Comparison of ENCODE assay signal across 13 cellular contexts in genomic region chrX:9897761-9898161, GRCh38.
DNase-seq lines count a peak whose midpoint lies in the region; FAIRE-seq lines count a peak whose summit lies in the region.
"Had no signal": no experiment of that assay in that cellular context is flagged by ENCODE, and none has a peak within 500 bp of the region (broad histone marks: within the 10 kb centered on the region; RNA-seq: fewer than 3 reads in every experiment).

No MANE protein-coding gene starts in this region.

- H3K18ac ChIP-seq in trophoblast cell (ENCODE audit: low read length) = no peak overlapping the region

- H3K27me3 ChIP-seq in trophoblast cell (ENCODE audit: insufficient read depth, low read length) (no peaks in the 10 kb centered on the region), small intestine (ENCODE audit: control insufficient read depth in 2 of 2, insufficient read depth in 2 of 2, low read length in 2 of 2) (no peaks in the 10 kb centered on the region)
- no peaks in the 10 kb centered on the region for H3K27me3 ChIP-seq in effector memory CD4-positive, alpha-beta T cell (replicated peaks; ENCODE audit: control insufficient read depth, insufficient read depth, low read length, poor library complexity, severe bottlenecking)

- no peak overlapping the region for H2BK120ac ChIP-seq in trophoblast cell (ENCODE audit: insufficient read depth, low read length, poor library complexity)

- in situ Hi-C loops in SK-MEL-5 (cut with HindIII; ENCODE audit: low pct_unique_long_range_greater_than_20kb, low sequenced_read_pairs) = no loop called here

- H3K27ac ChIP-seq in trophoblast cell (ENCODE audit: low read depth, low read length) = no peak overlapping the region
- no peak overlapping the region for H3K27ac ChIP-seq in effector memory CD4-positive, alpha-beta T cell (ENCODE audit: insufficient read depth, low read length, poor library complexity, severe bottlenecking)
- H3K27ac ChIP-seq in small intestine (ENCODE audit: low read depth in 1 of 2, low read length in 1 of 2) = peak overlapping the region in 1 of 2 donors; percentile 24
- H3K27ac ChIP-seq: prostate gland had no signal

- no peak overlapping the region for H4K8ac ChIP-seq in trophoblast cell (ENCODE audit: low read depth, low read length)

- H2AFZ ChIP-seq in trophoblast cell (ENCODE audit: insufficient read depth, low read length, poor library complexity) = no peak overlapping the region

- H2BK5ac ChIP-seq in trophoblast cell (ENCODE audit: low read depth, low read length, poor library complexity) = no peak overlapping the region

- H4K91ac ChIP-seq in trophoblast cell (ENCODE audit: low read depth, low read length) = peak overlapping the region; percentile 22

- H4K12ac ChIP-seq in trophoblast cell (ENCODE audit: low read depth, low read length) = no peak overlapping the region

- no peak overlapping the region for H3K14ac ChIP-seq in trophoblast cell (ENCODE audit: low read length)

- no CpG with 5 or more reads among the region's 6 CpGs for WGBS in trophoblast cell (ENCODE audit: extremely low coverage, insufficient coverage, insufficient read length)
- WGBS in small intestine, 3 donors = 68 to 91% (median 74%) methylated on average over 6 of the region's 6 CpGs

- H3K4me3 ChIP-seq in trophoblast cell (ENCODE audit: low read depth, low read length) = no peak overlapping the region
- no peak overlapping the region for H3K4me3 ChIP-seq in effector memory CD4-positive, alpha-beta T cell (ENCODE audit: insufficient read depth, low read depth, low read length, poor library complexity, severe bottlenecking)
- H3K4me3 ChIP-seq in small intestine (ENCODE audit: low read depth in 1 of 2, low read length in 2 of 2) = no peak overlapping the region
- H3K4me3 ChIP-seq: prostate gland had no signal

- no peaks in the 10 kb centered on the region for H3K79me1 ChIP-seq in trophoblast cell (ENCODE audit: low read length)

- DNase-seq in EL = peak; percentile 90
- peak; percentile 75 for DNase-seq in SK-MEL-5 (ENCODE audit: low read depth, low spot score)
- DNase-seq in fibroblast of gingiva (ENCODE audit: low read depth) = peak; percentile 90
- DNase-seq in trophoblast cell = peak in 1 of 2 donors; percentile 25
- no peak for DNase-seq in GM19240 (ENCODE audit: insufficient read length, low spot score)
- DNase-seq in effector memory CD4-positive, alpha-beta T cell = no peak
- no peak for DNase-seq in small intestine
- no peak for DNase-seq in GF-D8 (lab: John Stamatoyannopoulos, UW)
- DNase-seq: CD4-positive, CD25-positive, alpha-beta regulatory T cell; NCI-H446 treated with DMSO at 0.1 percent for 48 hours had no signal

- no peak overlapping the region for H3K4me2 ChIP-seq in trophoblast cell (ENCODE audit: low read length)

- H2AK5ac ChIP-seq in trophoblast cell (ENCODE audit: low read length) = no peak overlapping the region

- H3K36me3 ChIP-seq in trophoblast cell (ENCODE audit: control insufficient read depth in 1 of 2, insufficient read depth in 2 of 2, low read length in 2 of 2) (peaks cover 40 to 45% of the 10 kb centered on the region in 2 experiments), small intestine (ENCODE audit: control insufficient read depth in 2 of 2, insufficient read depth in 2 of 2, low read length in 2 of 2) (no peaks in the 10 kb centered on the region)
- H3K36me3 ChIP-seq in effector memory CD4-positive, alpha-beta T cell (ENCODE audit: control insufficient read depth, insufficient read depth, low read length) = no peaks in the 10 kb centered on the region
- H3K36me3 ChIP-seq: prostate gland had no signal

- H3K9me3 ChIP-seq in trophoblast cell (ENCODE audit: insufficient read depth, low read depth, low read length) (no peaks in the 10 kb centered on the region), small intestine (ENCODE audit: control insufficient read depth, low read depth) (no peaks in the 10 kb centered on the region)
- no peaks in the 10 kb centered on the region for H3K9me3 ChIP-seq in effector memory CD4-positive, alpha-beta T cell (ENCODE audit: control insufficient read depth, low read length)
- H3K9me3 ChIP-seq: prostate gland had no signal

- no peak overlapping the region for H2BK12ac ChIP-seq in trophoblast cell (ENCODE audit: low read length)

- no peak overlapping the region for H3K9ac ChIP-seq in trophoblast cell (ENCODE audit: low read length)

- H3K4me1 ChIP-seq in trophoblast cell (ENCODE audit: control insufficient read depth in 1 of 2, insufficient read depth in 2 of 2, low read length in 2 of 2) (peaks cover 0 to 3% of the 10 kb centered on the region in 2 experiments), small intestine (ENCODE audit: control insufficient read depth in 2 of 2, insufficient read depth in 1 of 2, low read depth in 1 of 2, low read length in 1 of 2) (no peaks in the 10 kb centered on the region)
- H3K4me1 ChIP-seq in effector memory CD4-positive, alpha-beta T cell (ENCODE audit: control insufficient read depth, insufficient read depth, low read length, poor library complexity, severe bottlenecking) = no peaks in the 10 kb centered on the region
- H3K4me1 ChIP-seq: prostate gland had no signal

- H3K23ac ChIP-seq in trophoblast cell (ENCODE audit: low read length) = no peak overlapping the region

- H3K4ac ChIP-seq in trophoblast cell (ENCODE audit: low read depth, low read length) = no peak overlapping the region

- no peak for FAIRE-seq in small intestine (lab: Jason Lieb, UNC)
- FAIRE-seq: RCC 7860, TTC549 had no signal

- no peaks in the 10 kb centered on the region for H3K79me2 ChIP-seq in trophoblast cell (ENCODE audit: control insufficient read depth, insufficient read depth, low read length, poor library complexity)

Comparison
In these comparisons a context has a peak if more than half of its experiments do, and no peak if none do; other contexts are left out.
1. DNase-seq: peak in EL (single experiment), SK-MEL-5 (single experiment) and fibroblast of gingiva (single experiment); none in GM19240 (single experiment), effector memory CD4-positive, alpha-beta T cell (0 of 3), small intestine (single experiment) and GF-D8 (single experiment).